ENCODE assay signal across 1 cellular context in genomic region chr2:98606431-98606830, GRCh38.
TF ChIP-seq lines count a peak whose summit lies in the region.

No MANE protein-coding gene starts in this region.

TF ChIP-seq in GM12878, 131 proteins besides CTCF, POLR2A, EP300 and RAD21:
- TF ChIP-seq SMAD5 (IDR thresholded peaks at IDR 0.05; ENCODE audit: low read depth), result no peak
